ENCODE assay signal across 8 cellular contexts in genomic region chr17:58344791-58345157, GRCh38. TPM values are rescaled to one million over a fixed set of nuclear protein-coding genes. Genes with fewer than 3 reads are reported as not detected.
DNase-seq lines count a peak whose midpoint lies in the region; ATAC-seq, FAIRE-seq and TF ChIP-seq lines count a peak whose summit lies in the region.

No MANE protein-coding gene starts in this region.

- H2AFZ ChIP-seq in Karpas-422 (ENCODE audit: low read length) (no peak overlapping the region), astrocyte (ENCODE audit: low read depth, low read length) (no peak overlapping the region)

- H3K27ac Mint-ChIP-seq in astrocyte (ENCODE audit: unreplicated experiment) = no peak overlapping the region
- peak overlapping the region; percentile 99 for H3K27ac Mint-ChIP-seq in stimulated activated naive CD8-positive, alpha-beta T cell treated with anti-CD3 and anti-CD28 coated beads, Interleukin-15, Interleukin-2, amounts not matched to agents 100 ng/mL and 50 ng/mL, for 24 hours

- H3K4me3 ChIP-seq in GM08714 (ENCODE audit: low read length) (peak overlapping the region; percentile 46; the same call in 1 of the 2 replicates), Karpas-422 (ENCODE audit: low read length) (peak overlapping the region; percentile 59; the same call in 1 of the 2 replicates), astrocyte (ENCODE audit: insufficient read depth, low read depth, low read length) (no peak overlapping the region)

- no peaks in the 10 kb centered on the region for H3K9me2 ChIP-seq in Karpas-422 (replicated peaks; ENCODE audit: insufficient read depth, low read length)

- peak overlapping the region; percentile 74 for H3K4me2 ChIP-seq in Karpas-422 (ENCODE audit: low read depth, low read length, poor library complexity, severe bottlenecking)
- H3K4me2 ChIP-seq in astrocyte (ENCODE audit: low read length) = no peak overlapping the region

- no peaks in the 10 kb centered on the region for H3K9me3 ChIP-seq in Karpas-422 (ENCODE audit: low read length)
- H3K9me3 ChIP-seq in astrocyte (ENCODE audit: insufficient read depth, low read depth, low read length) = no peaks in the 10 kb centered on the region

- DNase-seq in Karpas-422 = peak; percentile 83
- no peak for DNase-seq in astrocyte (ENCODE audit: low read depth)
- no peak for DNase-seq in cerebellar cortex (ENCODE audit: low spot score)
- no peak for DNase-seq in mucosa of gallbladder (ENCODE audit: low spot score)
- DNase-seq in SHP77 treated with DMSO at 0.1 percent for 48 hours (lab: John Stamatoyannopoulos, UW) = no peak

- TF ChIP-seq CTCF in astrocyte (IDR thresholded peaks at IDR 0.05; ENCODE audit: insufficient read depth, low read depth, low read length) = no peak

- H3K4me3 Mint-ChIP-seq in astrocyte (ENCODE audit: unreplicated experiment) = peak overlapping the region; percentile 12
- peak overlapping the region; percentile 92 for H3K4me3 Mint-ChIP-seq in stimulated activated naive CD8-positive, alpha-beta T cell treated with anti-CD3 and anti-CD28 coated beads, Interleukin-15, Interleukin-2, amounts not matched to agents 100 ng/mL and 50 ng/mL, for 24 hours

- FAIRE-seq in astrocyte (lab: Jason Lieb, UNC) = no peak

- H3K36me3 ChIP-seq in Karpas-422 (ENCODE audit: insufficient read depth, low read length) (peaks cover 44% of the 10 kb centered on the region), astrocyte (ENCODE audit: insufficient read depth, low read length) (peaks cover 51% of the 10 kb centered on the region)

- H3K4me1 ChIP-seq in Karpas-422 (ENCODE audit: low read length) (peaks cover 51% of the 10 kb centered on the region), astrocyte (ENCODE audit: insufficient read depth, low read length) (peaks cover under 1% of the 10 kb centered on the region)

- H3K79me2 ChIP-seq in Karpas-422 (ENCODE audit: low read length) (peaks cover 38% of the 10 kb centered on the region), astrocyte (ENCODE audit: insufficient read depth, low read length) (peaks cover 5% of the 10 kb centered on the region)

- H4K20me1 ChIP-seq in Karpas-422 (ENCODE audit: insufficient read depth, low read depth, low read length) = no peaks in the 10 kb centered on the region
- peaks cover 6% of the 10 kb centered on the region for H4K20me1 ChIP-seq in astrocyte (ENCODE audit: insufficient read depth, low read length)

- ATAC-seq in GM21529 (IDR thresholded peaks at IDR 0.05; ENCODE audit: unreplicated experiment) = peak; percentile 45

- H3K9me3 Mint-ChIP-seq in astrocyte (ENCODE audit: unreplicated experiment) = no peaks in the 10 kb centered on the region
- no peaks in the 10 kb centered on the region for H3K9me3 Mint-ChIP-seq in stimulated activated naive CD8-positive, alpha-beta T cell treated with anti-CD3 and anti-CD28 coated beads, Interleukin-15, Interleukin-2, amounts not matched to agents 100 ng/mL and 50 ng/mL, for 24 hours

- peaks cover 6% of the 10 kb centered on the region for H3K4me1 Mint-ChIP-seq in astrocyte (ENCODE audit: low read depth, unreplicated experiment)
- H3K4me1 Mint-ChIP-seq in stimulated activated naive CD8-positive, alpha-beta T cell treated with anti-CD3 and anti-CD28 coated beads, Interleukin-15, Interleukin-2, amounts not matched to agents 100 ng/mL and 50 ng/mL, for 24 hours (ENCODE audit: low read depth) = peaks cover 97% of the 10 kb centered on the region

- H3K27me3 ChIP-seq in Karpas-422 (ENCODE audit: low read length) = no peaks in the 10 kb centered on the region
- H3K27me3 ChIP-seq in astrocyte (ENCODE audit: insufficient read depth, low read length) = no peaks in the 10 kb centered on the region

- peaks cover 18% of the 10 kb centered on the region for H3K36me3 Mint-ChIP-seq in astrocyte (ENCODE audit: low read depth, unreplicated experiment)
- peaks cover 90% of the 10 kb centered on the region for H3K36me3 Mint-ChIP-seq in stimulated activated naive CD8-positive, alpha-beta T cell treated with anti-CD3 and anti-CD28 coated beads, Interleukin-15, Interleukin-2, amounts not matched to agents 100 ng/mL and 50 ng/mL, for 24 hours (ENCODE audit: low read depth)

- H3K27ac ChIP-seq in Karpas-422 (ENCODE audit: low read length) = peak overlapping the region; percentile 100
- no peak overlapping the region for H3K27ac ChIP-seq in astrocyte (ENCODE audit: low read depth, low read length)

- H3K27me3 Mint-ChIP-seq in astrocyte (ENCODE audit: low read depth, unreplicated experiment) = no peaks in the 10 kb centered on the region
- no peaks in the 10 kb centered on the region for H3K27me3 Mint-ChIP-seq in stimulated activated naive CD8-positive, alpha-beta T cell treated with anti-CD3 and anti-CD28 coated beads, Interleukin-15, Interleukin-2, amounts not matched to agents 100 ng/mL and 50 ng/mL, for 24 hours

- peak overlapping the region; percentile 83 for H3K9ac ChIP-seq in Karpas-422 (ENCODE audit: low read length)
- no peak overlapping the region for H3K9ac ChIP-seq in astrocyte (ENCODE audit: low read length)

RNA-seq across cellular contexts. Expression of gene SUPT4H1, which starts 7.2 kb away (rescaled TPM):
- total RNA-seq in Karpas-422 (2014; rRNA removed; shearing (Covaris generic); ENCODE audit: low replicate concordance) = 50.2 and 64.7 TPM in 2 replicates
- 97.1 and 108 TPM in 2 replicates for total RNA-seq in astrocyte
- total RNA-seq in mucosa of gallbladder = 72.4 TPM

RNA-seq across cellular contexts. Expression of gene TSPOAP1, which starts 16.2 kb away (rescaled TPM):
- 7.8 and 14.0 TPM in 2 replicates for total RNA-seq in Karpas-422 (2014; rRNA removed; shearing (Covaris generic); ENCODE audit: low replicate concordance)
- total RNA-seq in astrocyte (0.60 and 0.79 TPM in 2 replicates), mucosa of gallbladder (30.2 TPM)
